In the genomic region with DNA sequence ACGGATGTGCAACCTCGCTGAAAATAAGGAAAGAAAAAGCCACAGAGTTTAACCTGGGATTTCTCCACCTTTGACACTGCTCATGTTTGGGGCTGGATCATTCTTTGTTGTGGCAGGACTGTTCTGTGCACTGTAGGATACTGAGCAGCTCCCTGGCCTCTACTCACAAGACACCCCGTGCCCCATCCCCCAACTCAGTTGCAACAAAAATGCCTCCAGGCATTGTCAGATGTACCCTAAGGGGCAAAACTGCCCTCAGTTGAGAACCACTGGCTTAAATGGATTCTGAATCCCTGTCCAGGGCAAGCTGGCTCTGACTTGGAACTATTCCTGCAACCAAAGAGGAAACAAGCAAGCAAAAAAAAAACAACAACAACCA, we compare ENCODE assay signal across 13 cellular contexts. TPM values are rescaled to one million over a fixed set of nuclear protein-coding genes. Genes with fewer than 3 reads are reported as not detected.
DNase-seq lines count a peak whose midpoint lies in the region; ATAC-seq, FAIRE-seq and TF ChIP-seq lines count a peak whose summit lies in the region.
"Had no signal": no experiment of that assay in that cellular context is flagged by ENCODE, and none has a peak within 500 bp of the region (broad histone marks: within the 10 kb centered on the region; RNA-seq: fewer than 3 reads in every experiment).

No MANE protein-coding gene starts in this region.

- H3K4me3 Mint-ChIP-seq in stimulated activated naive CD8-positive, alpha-beta T cell treated with anti-CD3 and anti-CD28 coated beads, Interleukin-15, Interleukin-2, amounts not matched to agents 100 ng/mL and 50 ng/mL, for 24 hours, result peak overlapping the region; percentile 93
- H3K4me3 Mint-ChIP-seq in stimulated activated naive CD8-positive, alpha-beta T cell treated with anti-CD3 and anti-CD28 coated beads, Interleukin-15, amount 100 ng/mL, for 72 hours, result no peak overlapping the region
- H3K4me3 Mint-ChIP-seq in activated CD8-positive, alpha-beta T cell treated with anti-CD3 and anti-CD28 coated beads for 36 hours, result no peak overlapping the region

- no peak overlapping the region for H2AFZ ChIP-seq in K562 (ENCODE audit: low read depth, low read length)

- H3K9me3 ChIP-seq in K562 (replicated peaks; ENCODE audit: control insufficient read depth, insufficient read depth, low read depth, low read length), result no peaks in the 10 kb centered on the region
- H3K9me3 ChIP-seq: SJSA1 had no signal

- no peaks in the 10 kb centered on the region for H3K36me3 Mint-ChIP-seq in stimulated activated naive CD8-positive, alpha-beta T cell treated with anti-CD3 and anti-CD28 coated beads, Interleukin-15, Interleukin-2, amounts not matched to agents 100 ng/mL and 50 ng/mL, for 24 hours (ENCODE audit: low read depth)
- no peaks in the 10 kb centered on the region for H3K36me3 Mint-ChIP-seq in activated CD8-positive, alpha-beta T cell treated with anti-CD3 and anti-CD28 coated beads for 36 hours (ENCODE audit: low read depth)

- no peak for ATAC-seq in stimulated activated naive CD8-positive, alpha-beta T cell treated with anti-CD3 and anti-CD28 coated beads, Interleukin-15, amount 100 ng/mL, for 72 hours
- no peak for ATAC-seq in K562
- no peak for ATAC-seq in activated CD8-positive, alpha-beta T cell treated with anti-CD3 and anti-CD28 coated beads for 36 hours

- in situ Hi-C loops in K562 (cut with MboI), result no loop called here

- H3K18ac ChIP-seq in mesendoderm (ENCODE audit: low read length), result no peak overlapping the region

- intact Hi-C loops in K562 (cut with micrococcal nuclease), result loop anchor here (5.0 kb wide), 1 partner anchor 71 kb away; no protein-coding TSS in a partner anchor
- intact Hi-C loops in activated CD8-positive, alpha-beta T cell treated with anti-CD3 and anti-CD28 coated beads for 36 hours (cut with micrococcal nuclease), result no loop called here

- no peak overlapping the region for H3K4ac ChIP-seq in mesendoderm (ENCODE audit: low read depth, low read length)

- TSS peak; percentile 46 for BruUV-seq in K562 (replicated peaks; lab: Mats Ljungman, UMichigan)

- H4K5ac ChIP-seq in mesendoderm (ENCODE audit: low read length), result no peak overlapping the region

- no peaks in the 10 kb centered on the region for H3K27me3 Mint-ChIP-seq in stimulated activated naive CD8-positive, alpha-beta T cell treated with anti-CD3 and anti-CD28 coated beads, Interleukin-15, Interleukin-2, amounts not matched to agents 100 ng/mL and 50 ng/mL, for 24 hours
- H3K27me3 Mint-ChIP-seq in stimulated activated naive CD8-positive, alpha-beta T cell treated with anti-CD3 and anti-CD28 coated beads, Interleukin-15, amount 100 ng/mL, for 72 hours, result no peaks in the 10 kb centered on the region
- no peaks in the 10 kb centered on the region for H3K27me3 Mint-ChIP-seq in activated CD8-positive, alpha-beta T cell treated with anti-CD3 and anti-CD28 coated beads for 36 hours

- TF ChIP-seq EP300 in K562 (IDR thresholded peaks at IDR 0.05; ENCODE audit: low read length), result no peak

- TF ChIP-seq CTCF in K562 (IDR thresholded peaks at IDR 0.05 in 2 of 3, conservative IDR thresholded peaks at IDR 0.05 in 1 of 3; ENCODE audit: insufficient read depth in 2 of 3, low read depth in 1 of 3, low read length in 3 of 3), result no peak
- TF ChIP-seq CTCF in activated CD8-positive, alpha-beta T cell treated with anti-CD3 and anti-CD28 coated beads for 36 hours (IDR thresholded peaks at IDR 0.05), result no peak

- H3K4me1 Mint-ChIP-seq in stimulated activated naive CD8-positive, alpha-beta T cell treated with anti-CD3 and anti-CD28 coated beads, Interleukin-15, Interleukin-2, amounts not matched to agents 100 ng/mL and 50 ng/mL, for 24 hours (ENCODE audit: low read depth), result peaks cover 50% of the 10 kb centered on the region
- H3K4me1 Mint-ChIP-seq in stimulated activated naive CD8-positive, alpha-beta T cell treated with anti-CD3 and anti-CD28 coated beads, Interleukin-15, amount 100 ng/mL, for 72 hours, result peaks cover 54% of the 10 kb centered on the region
- H3K4me1 Mint-ChIP-seq in activated CD8-positive, alpha-beta T cell treated with anti-CD3 and anti-CD28 coated beads for 36 hours (ENCODE audit: low read depth), result peaks cover 35% of the 10 kb centered on the region

- H3K27ac ChIP-seq in K562 (ENCODE audit: extremely low read depth, low read depth, low read length) (no peak overlapping the region), mesendoderm (ENCODE audit: low read depth, low read length) (no peak overlapping the region)
- H3K27ac ChIP-seq: SJSA1 had no signal

- DNase-seq in stimulated activated naive CD8-positive, alpha-beta T cell treated with anti-CD3 and anti-CD28 coated beads, Interleukin-15, amount 100 ng/mL, for 72 hours, result no peak
- DNase-seq in K562 (ENCODE audit: extremely low read depth in 1 of 4, low spot score in 3 of 4), result no peak
- DNase-seq in mesendoderm, result no peak
- DNase-seq in NCI-H82 treated with DMSO at 0.1 percent for 48 hours (lab: John Stamatoyannopoulos, UW; ENCODE audit: unreplicated experiment), result no peak
- no peak for DNase-seq in NK-92 (lab: John Stamatoyannopoulos, UW; ENCODE audit: unreplicated experiment)
- DNase-seq in SIG-M5 (lab: John Stamatoyannopoulos, UW), result no peak
- no peak for DNase-seq in activated CD8-positive, alpha-beta T cell treated with anti-CD3 and anti-CD28 coated beads for 36 hours
- DNase-seq: NCI-H1105 treated with DMSO at 0.1 percent for 48 hours, NCI-H69 had no signal

- H3K56ac ChIP-seq in mesendoderm (ENCODE audit: low read length), result peak overlapping the region; percentile 38

- no peak overlapping the region for H2BK5ac ChIP-seq in mesendoderm (ENCODE audit: low read length)

- H3K9me3 Mint-ChIP-seq in stimulated activated naive CD8-positive, alpha-beta T cell treated with anti-CD3 and anti-CD28 coated beads, Interleukin-15, Interleukin-2, amounts not matched to agents 100 ng/mL and 50 ng/mL, for 24 hours, result no peaks in the 10 kb centered on the region
- H3K9me3 Mint-ChIP-seq in stimulated activated naive CD8-positive, alpha-beta T cell treated with anti-CD3 and anti-CD28 coated beads, Interleukin-15, amount 100 ng/mL, for 72 hours, result no peaks in the 10 kb centered on the region
- no peaks in the 10 kb centered on the region for H3K9me3 Mint-ChIP-seq in activated CD8-positive, alpha-beta T cell treated with anti-CD3 and anti-CD28 coated beads for 36 hours

- H3K4me1 ChIP-seq in K562 (replicated peaks in 1 of 2; ENCODE audit: control insufficient read depth in 2 of 2, insufficient read depth in 2 of 2, low read length in 2 of 2), result peaks cover 5 to 18% of the 10 kb centered on the region in 2 experiments; a peak in 4 of 5 replicates
- H3K4me1 ChIP-seq in mesendoderm (ENCODE audit: control insufficient read depth, low read depth, low read length), result peaks cover 20% of the 10 kb centered on the region

- no peak overlapping the region for H3K9ac ChIP-seq in K562 (ENCODE audit: insufficient read depth in 1 of 2, low read depth in 2 of 2, low read length in 2 of 2)
- H3K9ac ChIP-seq in mesendoderm (ENCODE audit: low read length), result peak overlapping the region; percentile 42

- H3K23ac ChIP-seq in mesendoderm (ENCODE audit: low read length), result peak overlapping the region; percentile 74

- H3K9me1 ChIP-seq in K562 (ENCODE audit: control insufficient read depth, insufficient read depth, low read length), result no peaks in the 10 kb centered on the region

- H3K4me2 ChIP-seq in K562 (ENCODE audit: insufficient read depth, low read length) (no peak overlapping the region), mesendoderm (ENCODE audit: low read length) (no peak overlapping the region)

- POLR2A ChIA-PET in K562 (lab: Yijun Ruan, JAX), result interaction anchor here (1.0 to 1.1 kb wide), 2 partner anchors 27 to 590 kb away, joined by 3 to 4 read pairs; partner anchors contain the start of genes FAM216A and GPN3
- POLR2A ChIA-PET in activated CD8-positive, alpha-beta T cell treated with anti-CD3 and anti-CD28 coated beads for 36 hours (lab: Charles Lee), result interaction anchor here (1.8 kb wide), 1 partner anchor 20 kb away, joined by 3 read pairs; no protein-coding TSS in a partner anchor

- TF ChIP-seq POLR2A in K562 (conservative IDR thresholded peaks at IDR 0.05), result no peak

- no peak for FAIRE-seq in K562 (lab: Jason Lieb, UNC)

- no peaks in the 10 kb centered on the region for H3K79me2 ChIP-seq in K562 (ENCODE audit: control insufficient read depth, insufficient read depth, low read length)
- peaks cover 24% of the 10 kb centered on the region for H3K79me2 ChIP-seq in mesendoderm (ENCODE audit: control insufficient read depth, insufficient read depth, low read length)

- no peak for TF ChIP-seq RAD21 in K562 (CRISPR knock-in tag; conservative IDR thresholded peaks at IDR 0.05 in 1 of 2, IDR thresholded peaks at IDR 0.05 in 1 of 2)

- CTCF ChIA-PET in K562 (lab: Yijun Ruan, JAX; ENCODE audit: low intra/inter-chr PET ratio), result no interaction called here
- CTCF ChIA-PET in activated CD8-positive, alpha-beta T cell treated with anti-CD3 and anti-CD28 coated beads for 36 hours (lab: Charles Lee), result interaction anchor here (1.6 to 4.4 kb wide), 4 partner anchors 14 to 73 kb away, joined by 4 to 28 read pairs (median 18); no protein-coding TSS in a partner anchor

- H2BK15ac ChIP-seq in mesendoderm (replicated peaks; ENCODE audit: low read depth), result no peak overlapping the region

- peaks cover 16% of the 10 kb centered on the region for H3K79me1 ChIP-seq in mesendoderm (ENCODE audit: low read length)

- no peak overlapping the region for H2AK5ac ChIP-seq in mesendoderm (ENCODE audit: low read length)

- 0% methylated on average over 3 of the region's 3 CpGs for WGBS in K562 (ENCODE audit: insufficient coverage, low coverage, missing lambda C conversion rate)
- no CpG with 5 or more reads among the region's 3 CpGs for WGBS in mesendoderm (ENCODE audit: extremely low coverage, insufficient coverage, low lambda C conversion rate)

- peaks cover 27 to 41% of the 10 kb centered on the region in 2 experiments for H3K27me3 ChIP-seq in K562 (ENCODE audit: control insufficient read depth in 2 of 2, insufficient read depth in 2 of 2, low read length in 2 of 2)
- no peaks in the 10 kb centered on the region for H3K27me3 ChIP-seq in mesendoderm (ENCODE audit: insufficient read depth, low read length, poor library complexity)
- H3K27me3 ChIP-seq: SJSA1 had no signal

- no peak overlapping the region for H2BK120ac ChIP-seq in mesendoderm (ENCODE audit: low read depth, low read length)

- H3K36me3 ChIP-seq in K562 (ENCODE audit: control insufficient read depth, insufficient read depth, low read length) (no peaks in the 10 kb centered on the region), mesendoderm (ENCODE audit: control insufficient read depth, insufficient read depth, low read length) (no peaks in the 10 kb centered on the region)

- H4K8ac ChIP-seq in mesendoderm (ENCODE audit: low read depth, low read length), result no peak overlapping the region

- no peak overlapping the region for H3K27ac Mint-ChIP-seq in stimulated activated naive CD8-positive, alpha-beta T cell treated with anti-CD3 and anti-CD28 coated beads, Interleukin-15, Interleukin-2, amounts not matched to agents 100 ng/mL and 50 ng/mL, for 24 hours
- H3K27ac Mint-ChIP-seq in stimulated activated naive CD8-positive, alpha-beta T cell treated with anti-CD3 and anti-CD28 coated beads, Interleukin-15, amount 100 ng/mL, for 72 hours, result peak overlapping the region in 1 of 2 donors; percentile 41
- H3K27ac Mint-ChIP-seq in activated CD8-positive, alpha-beta T cell treated with anti-CD3 and anti-CD28 coated beads for 36 hours, result no peak overlapping the region

- no peak overlapping the region for H3K4me3 ChIP-seq in K562
- no peak overlapping the region for H3K4me3 ChIP-seq in mesendoderm (ENCODE audit: low read length)
- H3K4me3 ChIP-seq: lung, SJSA1 had no signal

- H4K20me1 ChIP-seq in K562 (replicated peaks; ENCODE audit: control insufficient read depth, insufficient read depth, low read length), result no peaks in the 10 kb centered on the region; the same call in 1 of the 2 replicates

RNA-seq across cellular contexts. Expression of gene GLTP, which starts 2.1 kb away (rescaled TPM):
- 2.4 and 3.1 TPM in 2 replicates for total RNA-seq in K562 (2011; cell fraction: chromatin; rRNA removed; ENCODE audit: low replicate concordance)
- total RNA-seq in K562 (2011; cell fraction: nucleolus; rRNA removed), result 1.8 and 2.0 TPM in 2 replicates
- total RNA-seq in K562 (2011; cell fraction: nucleoplasm; rRNA removed), result 2.1 and 2.7 TPM in 2 replicates
- total RNA-seq in K562 (2014; rRNA removed), result 6.9 and 10.7 TPM in 2 replicates
- 7.2 and 7.8 TPM in 2 replicates for total RNA-seq in K562 (2014; rRNA removed; fragmentation: Illumina TruSeq; extraction: Trizol)
- 5.3 and 6.1 TPM in 2 replicates for total RNA-seq in K562 (2015; rRNA removed; fragmentation: Illumina TruSeq; extraction: Trizol)
- total RNA-seq in K562 (2021), result 6.0 and 6.6 TPM in 2 replicates
- 4.7 and 4.9 TPM in 2 replicates for polyA plus RNA-seq in K562 (2011; rRNA removed)
- 3.7 and 4.8 TPM in 2 replicates for polyA plus RNA-seq in K562 (2011; cell fraction: cytosol; rRNA removed)
- polyA plus RNA-seq in K562 (2011; cell fraction: nucleus; rRNA removed), result 0.81 and 1.2 TPM in 2 replicates
- polyA plus RNA-seq in K562 (2012), result 7.0 and 9.7 TPM in 2 replicates
- polyA plus RNA-seq in K562 (2014; fragmentation: Illumina TruSeq; extraction: Trizol), result 7.8 and 8.3 TPM in 2 replicates
- polyA plus RNA-seq in K562 (2014; fragmentation: Nextera tagmentation; extraction: Ambion mirVana), result 1 to 10 TPM; 4.4 to 5.0 TPM
- polyA plus RNA-seq in K562 (2014; rRNA removed), result 5.7 and 6.1 TPM in 2 replicates
- 5.7 and 6.3 TPM in 2 replicates for polyA minus RNA-seq in K562 (2011; rRNA and poly(A)+ RNA removed)
- polyA minus RNA-seq in K562 (2011; cell fraction: cytosol; rRNA and poly(A)+ RNA removed), result 6.8 and 13.3 TPM in 2 replicates
- 0.67 and 1.00 TPM in 2 replicates for polyA minus RNA-seq in K562 (2011; cell fraction: nucleus; rRNA and poly(A)+ RNA removed)
- 65.1 TPM for polyA plus RNA-seq in mesendoderm (2013, experiment 1 of 2)
- polyA plus RNA-seq in mesendoderm (2013, experiment 2 of 2), result 63.6 TPM
- 10 to 100 TPM; 19.9 to 21.2 TPM for total RNA-seq in activated CD8-positive, alpha-beta T cell treated with anti-CD3 and anti-CD28 coated beads for 36 hours

RNA-seq across cellular contexts. Expression of gene TCHP, which starts 21.8 kb away (rescaled TPM):
- 38.1 and 49.8 TPM in 2 replicates for total RNA-seq in K562 (2011; cell fraction: chromatin; rRNA removed; ENCODE audit: low replicate concordance)
- 30.0 and 31.9 TPM in 2 replicates for total RNA-seq in K562 (2011; cell fraction: nucleolus; rRNA removed)
- total RNA-seq in K562 (2011; cell fraction: nucleoplasm; rRNA removed), result 33.7 and 35.5 TPM in 2 replicates
- total RNA-seq in K562 (2014; rRNA removed) (19.7 and 27.7 TPM in 2 replicates), K562 (2014; rRNA removed; fragmentation: Illumina TruSeq; extraction: Trizol) (12.0 and 12.8 TPM in 2 replicates), K562 (2015; rRNA removed; fragmentation: Illumina TruSeq; extraction: Trizol) (19.7 and 22.4 TPM in 2 replicates), K562 (2021) (18.7 and 20.4 TPM in 2 replicates)
- polyA plus RNA-seq in K562 (2011; rRNA removed) (13.7 and 15.0 TPM in 2 replicates), K562 (2014; fragmentation: Illumina TruSeq; extraction: Trizol) (19.4 and 20.2 TPM in 2 replicates), K562 (2014; fragmentation: Nextera tagmentation; extraction: Ambion mirVana) (1 to 10 TPM; 3.4 to 4.7 TPM), K562 (2014; rRNA removed) (29.6 and 30.4 TPM in 2 replicates)
- polyA plus RNA-seq in K562 (2011; cell fraction: cytosol; rRNA removed), result 10.1 and 10.3 TPM in 2 replicates
- polyA plus RNA-seq in K562 (2011; cell fraction: nucleus; rRNA removed), result 28.9 and 31.1 TPM in 2 replicates
- 25.7 and 29.2 TPM in 2 replicates for polyA plus RNA-seq in K562 (2012)
- 8.3 and 10.1 TPM in 2 replicates for polyA minus RNA-seq in K562 (2011; rRNA and poly(A)+ RNA removed)
- polyA minus RNA-seq in K562 (2011; cell fraction: cytosol; rRNA and poly(A)+ RNA removed), result 4.8 and 7.6 TPM in 2 replicates
- polyA minus RNA-seq in K562 (2011; cell fraction: nucleus; rRNA and poly(A)+ RNA removed), result 9.8 and 13.4 TPM in 2 replicates
- polyA plus RNA-seq in mesendoderm (2013, experiment 1 of 2), result 19.5 TPM
- polyA plus RNA-seq in mesendoderm (2013, experiment 2 of 2), result 19.1 TPM
- total RNA-seq in activated CD8-positive, alpha-beta T cell treated with anti-CD3 and anti-CD28 coated beads for 36 hours, result 10 to 100 TPM; 19.9 to 21.0 TPM

RNA-seq across cellular contexts. Expression of gene TRPV4, which starts 45.0 kb away (rescaled TPM):
- 1.1 TPM in 1 of 2 replicates, not detected in the other for total RNA-seq in K562 (2011; cell fraction: chromatin; rRNA removed; ENCODE audit: low replicate concordance)
- 0.39 and 0.50 TPM in 2 replicates for total RNA-seq in K562 (2011; cell fraction: nucleolus; rRNA removed)
- not detected in 2 replicates for total RNA-seq in K562 (2011; cell fraction: nucleoplasm; rRNA removed)
- not detected in 2 replicates for total RNA-seq in K562 (2014; rRNA removed)
- total RNA-seq in K562 (2014; rRNA removed; fragmentation: Illumina TruSeq; extraction: Trizol), result not detected in 2 replicates
- total RNA-seq in K562 (2015; rRNA removed; fragmentation: Illumina TruSeq; extraction: Trizol), result not detected in 2 replicates
- not detected in 2 replicates for total RNA-seq in K562 (2021)
- polyA plus RNA-seq in K562 (2011; rRNA removed), result 0.13 and 0.47 TPM in 2 replicates
- 0.33 and 0.47 TPM in 2 replicates for polyA plus RNA-seq in K562 (2011; cell fraction: cytosol; rRNA removed)
- polyA plus RNA-seq in K562 (2011; cell fraction: nucleus; rRNA removed), result 0.34 and 0.72 TPM in 2 replicates
- polyA plus RNA-seq in K562 (2012), result 0.03 TPM in 1 of 2 replicates, not detected in the other
- not detected in 2 replicates for polyA plus RNA-seq in K562 (2014; fragmentation: Illumina TruSeq; extraction: Trizol)
- not detected for polyA plus RNA-seq in K562 (2014; fragmentation: Nextera tagmentation; extraction: Ambion mirVana)
- 0.03 TPM in 1 of 2 replicates, not detected in the other for polyA plus RNA-seq in K562 (2014; rRNA removed)
- polyA minus RNA-seq in K562 (2011; rRNA and poly(A)+ RNA removed), result 0.39 TPM in 1 of 2 replicates, not detected in the other
- not detected in 2 replicates for polyA minus RNA-seq in K562 (2011; cell fraction: cytosol; rRNA and poly(A)+ RNA removed)
- polyA minus RNA-seq in K562 (2011; cell fraction: nucleus; rRNA and poly(A)+ RNA removed), result 0.40 and 1.7 TPM in 2 replicates
- 1.2 TPM for polyA plus RNA-seq in mesendoderm (2013, experiment 1 of 2)
- 1.2 TPM for polyA plus RNA-seq in mesendoderm (2013, experiment 2 of 2)
- total RNA-seq in activated CD8-positive, alpha-beta T cell treated with anti-CD3 and anti-CD28 coated beads for 36 hours, result not detected
- total RNA-seq: G401 had no signal
